23 cellular contexts compared by ENCODE assay signal in genomic region chr22:38554281-38554680, GRCh38. TPM values are rescaled to one million over a fixed set of nuclear protein-coding genes. Genes with fewer than 3 reads are reported as not detected.
DNase-seq lines count a peak whose midpoint lies in the region; FAIRE-seq and TF ChIP-seq lines count a peak whose summit lies in the region.
"Had no signal": no experiment of that assay in that cellular context is flagged by ENCODE, and none has a peak within 500 bp of the region (broad histone marks: within the 10 kb centered on the region; RNA-seq: fewer than 3 reads in every experiment).

No MANE protein-coding gene starts in this region.

- FAIRE-seq in astrocyte (lab: Jason Lieb, UNC) = no peak

- no peak overlapping the region for H3K4me3 Mint-ChIP-seq in astrocyte (ENCODE audit: unreplicated experiment)
- H3K4me3 Mint-ChIP-seq: activated naive CD4-positive, alpha-beta T cell treated with anti-CD3 and anti-CD28 coated beads, Interleukin-2, amount 50 U/mL, for 24 hours; brain; dendritic cell treated with granulocyte-macrophage colony-stimulating factor and Interleukin-4, amounts not matched to agents 40 ng/mL and 50 ng/mL, for 4 days; IgD-negative memory B cell; nephron had no signal

- TF ChIP-seq CTCF in AG09319 (IDR thresholded peaks at IDR 0.05; ENCODE audit: low read depth, low read length) (no peak), astrocyte (IDR thresholded peaks at IDR 0.05; ENCODE audit: insufficient read depth, low read depth, low read length) (no peak)

- no peak overlapping the region for H3K27ac Mint-ChIP-seq in astrocyte (ENCODE audit: unreplicated experiment)
- H3K27ac Mint-ChIP-seq: activated naive CD4-positive, alpha-beta T cell treated with anti-CD3 and anti-CD28 coated beads, Interleukin-2, amount 50 U/mL, for 24 hours; brain; dendritic cell treated with granulocyte-macrophage colony-stimulating factor and Interleukin-4, amounts not matched to agents 40 ng/mL and 50 ng/mL, for 4 days; IgD-negative memory B cell; nephron; progenitor cell of endocrine pancreas had no signal

- H3K4me1 ChIP-seq in astrocyte (ENCODE audit: insufficient read depth, low read length) = no peaks in the 10 kb centered on the region
- H3K4me1 ChIP-seq: Caco-2, gastroesophageal sphincter had no signal

- no peaks in the 10 kb centered on the region for H3K79me2 ChIP-seq in astrocyte (ENCODE audit: insufficient read depth, low read length)

- no peak overlapping the region for H3K27ac ChIP-seq in astrocyte (ENCODE audit: low read depth, low read length)
- H3K27ac ChIP-seq: gastroesophageal sphincter, tibial artery had no signal

- DNase-seq in AG09319 (ENCODE audit: extremely low read depth, low read depth) = peak; percentile 67
- peak; percentile 57 for DNase-seq in HCEC 1CT
- DNase-seq in astrocyte (ENCODE audit: low read depth) = peak; percentile 37
- DNase-seq in hepatic stellate cell (ENCODE audit: low spot score) = peak; percentile 47
- DNase-seq in islet precursor cell = no peak
- no peak for DNase-seq in activated CD4-positive, alpha-beta T cell treated with anti-CD3 and anti-CD28 coated beads for 4 hours
- no peak for DNase-seq in superior temporal gyrus (ENCODE audit: extremely low spot score)
- DNase-seq in nucleus accumbens (lab: John Stamatoyannopoulos, UW) = no peak
- DNase-seq: ACHN; activated CD8-positive, alpha-beta memory T cell treated with anti-CD3 and anti-CD28 coated beads for 24 hours; Caco-2; NCI-H1694 treated with DMSO at 0.1 percent for 48 hours; stimulated activated CD4-positive, alpha-beta T cell treated with anti-CD3 and anti-CD28 coated beads, Interleukin-1b, Interleukin-23, amount 100 ng/mL, for 48 hours; stimulated activated naive CD4-positive, alpha-beta T cell; T1000; tibial artery had no signal

- no peak overlapping the region for H2AFZ ChIP-seq in astrocyte (ENCODE audit: low read depth, low read length)

- no peaks in the 10 kb centered on the region for H3K9me3 ChIP-seq in astrocyte (ENCODE audit: insufficient read depth, low read depth, low read length)
- H3K9me3 ChIP-seq: Caco-2, gastroesophageal sphincter, tibial artery had no signal

- no peak overlapping the region for H3K4me3 ChIP-seq in astrocyte (ENCODE audit: insufficient read depth, low read depth, low read length)
- H3K4me3 ChIP-seq: gastroesophageal sphincter, tibial artery had no signal

- H4K20me1 ChIP-seq in astrocyte (ENCODE audit: insufficient read depth, low read length) = no peaks in the 10 kb centered on the region

- H3K4me2 ChIP-seq in astrocyte (ENCODE audit: low read length) = no peak overlapping the region

- H3K9ac ChIP-seq in astrocyte (ENCODE audit: low read length) = no peak overlapping the region

- no peaks in the 10 kb centered on the region for H3K36me3 Mint-ChIP-seq in astrocyte (ENCODE audit: low read depth, unreplicated experiment)
- H3K36me3 Mint-ChIP-seq: activated naive CD4-positive, alpha-beta T cell treated with anti-CD3 and anti-CD28 coated beads, Interleukin-2, amount 50 U/mL, for 24 hours; brain had no signal

- H3K27me3 ChIP-seq in astrocyte (ENCODE audit: insufficient read depth, low read length) = no peaks in the 10 kb centered on the region
- H3K27me3 ChIP-seq: gastroesophageal sphincter, tibial artery had no signal

- no peaks in the 10 kb centered on the region for H3K36me3 ChIP-seq in astrocyte (ENCODE audit: insufficient read depth, low read length)
- H3K36me3 ChIP-seq: gastroesophageal sphincter, tibial artery had no signal

- no peaks in the 10 kb centered on the region for H3K27me3 Mint-ChIP-seq in astrocyte (ENCODE audit: low read depth, unreplicated experiment)
- H3K27me3 Mint-ChIP-seq: activated naive CD4-positive, alpha-beta T cell treated with anti-CD3 and anti-CD28 coated beads, Interleukin-2, amount 50 U/mL, for 24 hours; brain; IgD-negative memory B cell; progenitor cell of endocrine pancreas had no signal

- no peaks in the 10 kb centered on the region for H3K9me3 Mint-ChIP-seq in astrocyte (ENCODE audit: unreplicated experiment)
- H3K9me3 Mint-ChIP-seq: activated naive CD4-positive, alpha-beta T cell treated with anti-CD3 and anti-CD28 coated beads, Interleukin-2, amount 50 U/mL, for 24 hours; brain; dendritic cell treated with granulocyte-macrophage colony-stimulating factor and Interleukin-4, amounts not matched to agents 40 ng/mL and 50 ng/mL, for 4 days; IgD-negative memory B cell; nephron had no signal

- no peaks in the 10 kb centered on the region for H3K4me1 Mint-ChIP-seq in astrocyte (ENCODE audit: low read depth, unreplicated experiment)
- H3K4me1 Mint-ChIP-seq: activated naive CD4-positive, alpha-beta T cell treated with anti-CD3 and anti-CD28 coated beads, Interleukin-2, amount 50 U/mL, for 24 hours; brain; nephron had no signal

RNA-seq across cellular contexts. Expression of gene DMC1, which starts 15.7 kb away (rescaled TPM):
- total RNA-seq in astrocyte = 0.11 TPM in 1 of 2 replicates, not detected in the other

RNA-seq across cellular contexts. Expression of gene DDX17, which starts 48.2 kb away (rescaled TPM):
- total RNA-seq in astrocyte = 258 TPM in 2 replicates

Comparison
In these comparisons a context has a peak if more than half of its experiments do, and no peak if none do; other contexts are left out.
1. DNase-seq: peak in AG09319 (single experiment), HCEC 1CT (single experiment), astrocyte (single experiment) and hepatic stellate cell (single experiment); none in islet precursor cell (single experiment), activated CD4-positive, alpha-beta T cell treated with anti-CD3 and anti-CD28 coated beads for 4 hours (0 of 2), superior temporal gyrus (single experiment) and nucleus accumbens (0 of 56).